9 cellular contexts compared by ENCODE assay signal in the genomic region with DNA sequence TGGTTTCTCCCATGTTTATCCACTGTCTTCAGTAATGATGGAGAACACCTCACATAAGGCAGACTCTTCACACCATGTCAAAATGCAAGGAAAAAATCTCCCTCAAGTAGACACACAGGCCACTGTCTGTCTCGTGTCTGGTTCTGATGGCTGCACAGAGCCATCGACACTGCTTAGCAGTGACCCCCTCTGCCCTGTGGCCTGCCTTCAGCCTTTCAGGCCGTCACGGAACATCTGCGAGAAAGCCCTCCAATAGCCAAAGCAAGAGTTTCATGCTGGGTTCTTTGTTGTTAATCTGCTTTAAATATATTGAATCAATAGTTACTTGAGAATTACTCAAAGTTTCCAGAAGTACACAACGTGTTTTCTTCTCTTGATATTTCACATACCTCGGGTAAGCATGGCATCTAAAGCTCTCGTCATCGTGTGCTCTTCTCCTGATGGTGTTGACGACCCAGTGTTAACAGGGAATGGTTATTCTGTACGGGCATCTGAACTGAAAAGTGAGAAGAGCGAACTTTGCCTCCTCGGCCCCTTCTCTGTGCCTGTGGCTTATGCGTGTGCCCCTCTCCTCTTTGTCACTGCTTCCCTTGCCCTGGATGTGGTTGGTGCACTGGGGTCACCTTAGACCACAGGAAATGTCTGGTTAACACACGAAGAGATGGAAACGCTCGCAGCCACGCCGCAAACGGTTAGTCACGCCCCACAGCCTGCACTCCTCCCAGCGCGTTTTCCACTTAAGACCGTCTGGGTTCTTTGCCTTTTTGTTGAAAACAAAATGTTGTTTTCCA. TPM values are rescaled to one million over a fixed set of nuclear protein-coding genes. Genes with fewer than 3 reads are reported as not detected.
DNase-seq lines count a peak whose midpoint lies in the region; ATAC-seq, FAIRE-seq and TF ChIP-seq lines count a peak whose summit lies in the region.
"Had no signal": no experiment of that assay in that cellular context is flagged by ENCODE, and none has a peak within 500 bp of the region (broad histone marks: within the 10 kb centered on the region; RNA-seq: fewer than 3 reads in every experiment).

No MANE protein-coding gene starts in this region.

- no peak for TF ChIP-seq POLR2A in HepG2 (IDR thresholded peaks at IDR 0.05; ENCODE audit: insufficient read depth in 1 of 2, low read depth in 2 of 2, low read length in 2 of 2)

- peak; percentile 82 for DNase-seq in T-helper 2 cell treated with Interferon-gamma antibody and Interleukin-4, amounts not matched to agents 5 μg/mL and 100 μg/mL, for 36 hours (ENCODE audit: low spot score)
- DNase-seq in activated T-cell treated with anti-CD3 and anti-CD28 coated beads, Interleukin-2, amount 50 U/mL, for 48 hours = peak; percentile 86 to 87
- DNase-seq in osteocyte (ENCODE audit: extremely low spot score, unreplicated experiment) = peak; percentile 56
- DNase-seq in thoracic aorta (ENCODE audit: low spot score) = no peak
- DNase-seq in HepG2 (ENCODE audit: low spot score) = no peak
- DNase-seq: midbrain had no signal

- H3K36me3 Mint-ChIP-seq in T-helper 2 cell treated with Interferon-gamma antibody and Interleukin-4, amounts not matched to agents 5 μg/mL and 100 μg/mL, for 36 hours (ENCODE audit: low read depth) = peaks cover 46% of the 10 kb centered on the region
- peaks cover 42% of the 10 kb centered on the region for H3K36me3 Mint-ChIP-seq in osteocyte (ENCODE audit: unreplicated experiment)

- TF ChIP-seq CTCF in osteocyte (IDR thresholded peaks at IDR 0.05) (no peak), thoracic aorta (IDR thresholded peaks at IDR 0.05) (no peak), HepG2 (CRISPR knock-in tag; IDR thresholded peaks at IDR 0.05) (no peak)

- no peak overlapping the region for H2AFZ ChIP-seq in HepG2 (ENCODE audit: low read length)

- no peaks in the 10 kb centered on the region for H3K9me3 ChIP-seq in thoracic aorta
- no peaks in the 10 kb centered on the region for H3K9me3 ChIP-seq in HepG2 (ENCODE audit: low read length)

- intact Hi-C loops in HepG2 (cut with micrococcal nuclease; ENCODE audit: unreplicated experiment) = no loop called here

- H3K9me3 Mint-ChIP-seq in T-helper 2 cell treated with Interferon-gamma antibody and Interleukin-4, amounts not matched to agents 5 μg/mL and 100 μg/mL, for 36 hours = no peaks in the 10 kb centered on the region
- H3K9me3 Mint-ChIP-seq in osteocyte (ENCODE audit: unreplicated experiment) = no peaks in the 10 kb centered on the region

- H4K20me1 ChIP-seq in HepG2 (ENCODE audit: insufficient read depth, low read length) = no peaks in the 10 kb centered on the region

- no peak for FAIRE-seq in HepG2 (lab: Jason Lieb, UNC)

- H3K27ac ChIP-seq in thoracic aorta (peak overlapping the region; percentile 70 to 75), HepG2 (ENCODE audit: extremely low read length, insufficient read depth, low read length) (no peak overlapping the region)

- H3K27me3 ChIP-seq in thoracic aorta (replicated peaks; ENCODE audit: insufficient read depth) = no peaks in the 10 kb centered on the region
- no peaks in the 10 kb centered on the region for H3K27me3 ChIP-seq in HepG2 (ENCODE audit: control insufficient read depth in 1 of 2, insufficient read depth in 2 of 2, low read length in 2 of 2)

- H3K27ac Mint-ChIP-seq in T-helper 2 cell treated with Interferon-gamma antibody and Interleukin-4, amounts not matched to agents 5 μg/mL and 100 μg/mL, for 36 hours = peak overlapping the region; percentile 84
- H3K27ac Mint-ChIP-seq in osteocyte (ENCODE audit: unreplicated experiment) = no peak overlapping the region

- H3K36me3 ChIP-seq in thoracic aorta (peaks cover 12% of the 10 kb centered on the region), HepG2 (replicated peaks in 1 of 2; ENCODE audit: control insufficient read depth in 1 of 2, insufficient read depth in 2 of 2, low read length in 2 of 2) (peaks cover 10 to 48% of the 10 kb centered on the region in 2 experiments)

- no peaks in the 10 kb centered on the region for H3K27me3 Mint-ChIP-seq in T-helper 2 cell treated with Interferon-gamma antibody and Interleukin-4, amounts not matched to agents 5 μg/mL and 100 μg/mL, for 36 hours (ENCODE audit: low read depth)
- H3K27me3 Mint-ChIP-seq in osteocyte (ENCODE audit: unreplicated experiment) = no peaks in the 10 kb centered on the region

- ATAC-seq in thoracic aorta (ENCODE audit: insufficient number of reproducible peaks, low FRiP score, low read depth) = no peak
- no peak for ATAC-seq in HG02759 (IDR thresholded peaks at IDR 0.05; ENCODE audit: unreplicated experiment)
- ATAC-seq in HepG2 = no peak
- no peak for ATAC-seq in GM21528 (IDR thresholded peaks at IDR 0.05; ENCODE audit: low FRiP score, unreplicated experiment)
- ATAC-seq: HCT116 had no signal

- no peak for TF ChIP-seq EP300 in HepG2 (IDR thresholded peaks at IDR 0.05; ENCODE audit: low read depth in 2 of 2, low read length in 2 of 2)
- TF ChIP-seq EP300 in HepG2 (CRISPR knock-in tag; IDR thresholded peaks at IDR 0.05; ENCODE audit: borderline replicate concordance) = no peak

- in situ Hi-C loops in HepG2 (cut with HindIII; ENCODE audit: extremely low pct_ligation_motif_present, low pct_unique_long_range_greater_than_20kb) = no loop called here

- CTCF ChIA-PET in HepG2 (lab: Yijun Ruan, JAX; ENCODE audit: low intra/inter-chr PET ratio, low total read pairs) = no interaction called here

- 98% methylated on average over 24 of the region's 24 CpGs for WGBS in HepG2 (ENCODE audit: low lambda C conversion rate)

- H3K4me3 Mint-ChIP-seq in T-helper 2 cell treated with Interferon-gamma antibody and Interleukin-4, amounts not matched to agents 5 μg/mL and 100 μg/mL, for 36 hours = peak overlapping the region; percentile 79
- no peak overlapping the region for H3K4me3 Mint-ChIP-seq in osteocyte (ENCODE audit: unreplicated experiment)

- no peak overlapping the region for H3K9ac ChIP-seq in HepG2 (ENCODE audit: insufficient read depth, low read depth, low read length)

- no peaks in the 10 kb centered on the region for H3K79me2 ChIP-seq in HepG2 (ENCODE audit: insufficient read depth, low read length)

- POLR2A ChIA-PET in HepG2 (lab: Yijun Ruan, JAX) = no interaction called here

- no TSS peak for BruUV-seq in HepG2 (replicated peaks; lab: Mats Ljungman, UMichigan)

- peaks cover 29% of the 10 kb centered on the region for H3K4me1 Mint-ChIP-seq in T-helper 2 cell treated with Interferon-gamma antibody and Interleukin-4, amounts not matched to agents 5 μg/mL and 100 μg/mL, for 36 hours (ENCODE audit: low read depth)
- peaks cover 8% of the 10 kb centered on the region for H3K4me1 Mint-ChIP-seq in osteocyte (ENCODE audit: unreplicated experiment)

- TF ChIP-seq RAD21 in HepG2 (CRISPR knock-in tag; IDR thresholded peaks at IDR 0.05) = no peak

- H3K4me2 ChIP-seq in HepG2 (ENCODE audit: low read depth, low read length) = no peak overlapping the region

- H3K4me3 ChIP-seq in thoracic aorta (peak overlapping the region; percentile 27), HepG2 (replicated peaks in 1 of 3; ENCODE audit: insufficient read depth in 1 of 3, low read depth in 2 of 3, low read length in 3 of 3) (no peak overlapping the region)

- H3K4me1 ChIP-seq in thoracic aorta (ENCODE audit: control insufficient read depth in 1 of 2, low read depth in 2 of 2) (peaks cover 10 to 36% of the 10 kb centered on the region in 2 donors), HepG2 (ENCODE audit: insufficient read depth, low read length) (no peaks in the 10 kb centered on the region)

TF ChIP-seq in HepG2, 621 proteins besides CTCF, POLR2A, EP300 and RAD21 (continues in another document):
- TF ChIP-seq, protein P1, sequence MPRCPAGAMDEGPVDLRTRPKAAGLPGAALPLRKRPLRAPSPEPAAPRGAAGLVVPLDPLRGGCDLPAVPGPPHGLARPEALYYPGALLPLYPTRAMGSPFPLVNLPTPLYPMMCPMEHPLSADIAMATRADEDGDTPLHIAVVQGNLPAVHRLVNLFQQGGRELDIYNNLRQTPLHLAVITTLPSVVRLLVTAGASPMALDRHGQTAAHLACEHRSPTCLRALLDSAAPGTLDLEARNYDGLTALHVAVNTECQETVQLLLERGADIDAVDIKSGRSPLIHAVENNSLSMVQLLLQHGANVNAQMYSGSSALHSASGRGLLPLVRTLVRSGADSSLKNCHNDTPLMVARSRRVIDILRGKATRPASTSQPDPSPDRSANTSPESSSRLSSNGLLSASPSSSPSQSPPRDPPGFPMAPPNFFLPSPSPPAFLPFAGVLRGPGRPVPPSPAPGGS (CRISPR knock-in tag; IDR thresholded peaks at IDR 0.05) = no peak
- TF ChIP-seq SMAD3 (CRISPR knock-in tag; IDR thresholded peaks at IDR 0.05) (no peak), HNRNPUL1 (IDR thresholded peaks at IDR 0.05; ENCODE audit: low read depth, low read length) (no peak)

RNA-seq across cellular contexts. Expression of a gene that starts 33.4 kb away (rescaled TPM):
- total RNA-seq in osteocyte (296 and 313 TPM in 2 replicates), thoracic aorta (100 to 1,000 TPM; 415 to 578 TPM), HepG2 (2016; rRNA removed; fragmentation: Illumina TruSeq; extraction: Trizol) (83.4 and 114 TPM in 2 replicates)
- 24.8 and 25.9 TPM in 2 replicates for total RNA-seq in HepG2 (2016; cell fraction: cytosol; rRNA removed; fragmentation: Illumina TruSeq; extraction: Trizol; ENCODE audit: low read depth)
- total RNA-seq in HepG2 (2016; cell fraction: insoluble cytoplasmic fraction; rRNA removed; fragmentation: Illumina TruSeq; extraction: Trizol) = 73.1 and 116 TPM in 2 replicates
- total RNA-seq in HepG2 (2016; cell fraction: membrane; rRNA removed; fragmentation: Illumina TruSeq; extraction: Trizol) = 32.0 and 33.7 TPM in 2 replicates
- 137 and 150 TPM in 2 replicates for total RNA-seq in HepG2 (2016; cell fraction: nucleus; rRNA removed; fragmentation: Illumina TruSeq; extraction: Trizol)
- polyA plus RNA-seq in HepG2 (2011; rRNA removed) = 84.4 and 113 TPM in 2 replicates
- polyA plus RNA-seq in HepG2 (2011; cell fraction: cytosol; rRNA removed) = 33.9 and 36.5 TPM in 2 replicates
- 750 and 779 TPM in 2 replicates for polyA plus RNA-seq in HepG2 (2011; cell fraction: nucleus; rRNA removed)
- 108 and 143 TPM in 2 replicates for polyA plus RNA-seq in HepG2 (2012)
- polyA plus RNA-seq in HepG2 (2016; cell fraction: cytosol; fragmentation: Illumina TruSeq; extraction: Trizol; ENCODE audit: low read depth) = 12.3 and 19.6 TPM in 2 replicates
- polyA plus RNA-seq in HepG2 (2016; cell fraction: insoluble cytoplasmic fraction; fragmentation: Illumina TruSeq; extraction: Trizol; ENCODE audit: low read depth) = 66.5 and 76.4 TPM in 2 replicates
- 13.0 and 13.5 TPM in 2 replicates for polyA plus RNA-seq in HepG2 (2016; cell fraction: membrane; fragmentation: Illumina TruSeq; extraction: Trizol; ENCODE audit: low read depth)
- 282 and 310 TPM in 2 replicates for polyA plus RNA-seq in HepG2 (2016; cell fraction: nucleus; fragmentation: Illumina TruSeq; extraction: Trizol; ENCODE audit: insufficient read depth, low read depth)
- polyA minus RNA-seq in HepG2 (2011; rRNA and poly(A)+ RNA removed; ENCODE audit: low replicate concordance) = 87.3 and 152 TPM in 2 replicates
- polyA minus RNA-seq in HepG2 (2011; cell fraction: cytosol; rRNA and poly(A)+ RNA removed) = 29.2 and 32.4 TPM in 2 replicates
- polyA minus RNA-seq in HepG2 (2011; cell fraction: nucleus; rRNA and poly(A)+ RNA removed) = 286 and 330 TPM in 2 replicates

Comparison
In these comparisons a context has a peak if more than half of its experiments do, and no peak if none do; other contexts are left out.
1. DNase-seq: peak in T-helper 2 cell treated with Interferon-gamma antibody and Interleukin-4, amounts not matched to agents 5 μg/mL and 100 μg/mL, for 36 hours (single experiment), activated T-cell treated with anti-CD3 and anti-CD28 coated beads, Interleukin-2, amount 50 U/mL, for 48 hours (2 of 2) and osteocyte (single experiment); none in thoracic aorta (single experiment) and HepG2 (single experiment).